2 cellular contexts compared by ENCODE assay signal in genomic region chr1:21972973-21973441, GRCh38.
TF ChIP-seq lines count a peak whose summit lies in the region.

No MANE protein-coding gene starts in this region.

TF ChIP-seq in HCT116, 20 proteins besides CTCF, POLR2A, EP300 and RAD21:
- TF ChIP-seq JUND (IDR thresholded peaks at IDR 0.05): peak; percentile 21; the same call in 1 of the 2 replicates
- TF ChIP-seq SP1 (IDR thresholded peaks at IDR 0.05; ENCODE audit: low read depth): 0 out of 2 replicates have a peak, but pooled peaks have one; percentile 24
- TF ChIP-seq FOSL1 (IDR thresholded peaks at IDR 0.05; ENCODE audit: low read depth): peak; percentile 28; the same call in 1 of the 2 replicates

TF ChIP-seq in liver, 16 proteins besides CTCF, POLR2A, EP300 and RAD21:
- TF ChIP-seq SP1 (IDR thresholded peaks at IDR 0.05) (peak; percentile 7), JUND (IDR thresholded peaks at IDR 0.05) (peak in 1 of 2 donors; percentile 30)
